ENCODE assay signal across 27 cellular contexts in the genomic region with DNA sequence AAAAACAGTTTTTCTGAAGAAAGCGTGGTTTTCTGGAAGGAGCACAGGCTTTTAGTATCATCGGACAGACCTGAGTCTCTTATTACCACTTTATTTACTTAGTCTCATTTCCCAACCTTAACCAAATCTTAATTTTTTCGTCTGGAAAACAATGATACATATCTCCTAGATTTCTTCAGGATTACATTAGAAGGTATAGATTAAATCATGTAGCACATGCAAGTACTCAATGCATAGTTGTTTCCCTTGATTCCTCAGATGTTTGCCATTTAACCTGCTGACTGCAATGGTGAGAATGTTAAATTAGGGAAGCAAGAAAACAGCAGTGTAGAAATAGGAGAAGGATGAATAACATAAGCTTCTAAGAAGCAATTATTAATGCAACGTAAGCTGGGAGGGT.
DNase-seq lines count a peak whose midpoint lies in the region; ATAC-seq, FAIRE-seq and TF ChIP-seq lines count a peak whose summit lies in the region.
"Had no signal": no experiment of that assay in that cellular context is flagged by ENCODE, and none has a peak within 500 bp of the region (broad histone marks: within the 10 kb centered on the region; RNA-seq: fewer than 3 reads in every experiment).

No MANE protein-coding gene starts in this region.

- H3K9me3 Mint-ChIP-seq in GM23338 (no peaks in the 10 kb centered on the region), T-cell (no peaks in the 10 kb centered on the region)
- H3K9me3 Mint-ChIP-seq: CD14-positive monocyte had no signal

- H3K4me3 Mint-ChIP-seq in GM23338 (no peak overlapping the region), T-cell (no peak overlapping the region)
- H3K4me3 Mint-ChIP-seq: CD14-positive monocyte; CD4-positive, alpha-beta memory T cell; CD4-positive, CD25-positive, alpha-beta regulatory T cell; CD8-positive, alpha-beta memory T cell had no signal

- no peaks in the 10 kb centered on the region for H3K9me2 ChIP-seq in GM23338 (ENCODE audit: insufficient read depth)

- no peak overlapping the region for H3K9ac ChIP-seq in mesendoderm (ENCODE audit: low read length)
- H3K9ac ChIP-seq in trophoblast cell (ENCODE audit: low read length) = no peak overlapping the region
- H3K9ac ChIP-seq: BLaER1 had no signal

- H3K14ac ChIP-seq in trophoblast cell (ENCODE audit: low read length) = no peak overlapping the region

- H3K18ac ChIP-seq in mesendoderm (ENCODE audit: low read length) (no peak overlapping the region), trophoblast cell (ENCODE audit: low read length) (no peak overlapping the region)

- H3K27ac ChIP-seq in GM23338 (ENCODE audit: low read depth) = no peak overlapping the region
- H3K27ac ChIP-seq in mesendoderm (ENCODE audit: low read depth, low read length) = no peak overlapping the region
- H3K27ac ChIP-seq in trophoblast cell (ENCODE audit: low read depth, low read length) = no peak overlapping the region
- H3K27ac ChIP-seq: BLaER1 had no signal

- no peaks in the 10 kb centered on the region for H3K27me3 Mint-ChIP-seq in GM23338 (ENCODE audit: insufficient read depth, low read depth, poor library complexity)
- peaks cover 4 to 5% of the 10 kb centered on the region in 2 donors for H3K27me3 Mint-ChIP-seq in T-cell
- H3K27me3 Mint-ChIP-seq: CD4-positive, CD25-positive, alpha-beta regulatory T cell had no signal

- H3K79me1 ChIP-seq in mesendoderm (ENCODE audit: low read length) (no peaks in the 10 kb centered on the region), trophoblast cell (ENCODE audit: low read length) (no peaks in the 10 kb centered on the region)

- CTCF ChIA-PET in T-cell (lab: Charles Lee) = no interaction called here

- no peak overlapping the region for H2BK12ac ChIP-seq in trophoblast cell (ENCODE audit: low read length)

- no peaks in the 10 kb centered on the region for H3F3A ChIP-seq in GM23338 (replicated peaks; ENCODE audit: low read depth)

- no peaks in the 10 kb centered on the region for H3K27me3 ChIP-seq in GM23338 (ENCODE audit: insufficient read depth)
- H3K27me3 ChIP-seq in mesendoderm (ENCODE audit: insufficient read depth, low read length, poor library complexity) = no peaks in the 10 kb centered on the region
- H3K27me3 ChIP-seq in trophoblast cell (ENCODE audit: insufficient read depth, low read length) = no peaks in the 10 kb centered on the region
- H3K27me3 ChIP-seq: BE2C, BLaER1 had no signal

- FAIRE-seq in H54 (lab: Jason Lieb, UNC) = peak; percentile 11
- no peak for FAIRE-seq in frontal cortex (lab: Jason Lieb, UNC)
- FAIRE-seq: A204.1, GM12878, GM12892, GM18507 had no signal

- H3K23ac ChIP-seq in mesendoderm (ENCODE audit: low read length) (no peak overlapping the region), trophoblast cell (ENCODE audit: low read length) (no peak overlapping the region)

- no peak for TF ChIP-seq CTCF in GM23338 (conservative IDR thresholded peaks at IDR 0.05; ENCODE audit: low read depth in 2 of 2)

- H2AK5ac ChIP-seq in mesendoderm (ENCODE audit: low read length) = no peak overlapping the region
- no peak overlapping the region for H2AK5ac ChIP-seq in trophoblast cell (ENCODE audit: low read length)

- no peak overlapping the region for H4K91ac ChIP-seq in trophoblast cell (ENCODE audit: low read depth, low read length)

- no CpG with 5 or more reads among the region's 4 CpGs for WGBS in mesendoderm (ENCODE audit: extremely low coverage, insufficient coverage, low lambda C conversion rate)
- WGBS in trophoblast cell (ENCODE audit: extremely low coverage, insufficient coverage, insufficient read length) = 100% methylated on average over 1 of the region's 4 CpGs

- TF ChIP-seq POLR2A in H54 (IDR thresholded peaks at IDR 0.05; ENCODE audit: low read depth, low read length) = no peak

- POLR2A ChIA-PET in T-cell (lab: Charles Lee) = no interaction called here

- H4K5ac ChIP-seq in mesendoderm (ENCODE audit: low read length) = no peak overlapping the region

- H3K4me1 Mint-ChIP-seq in GM23338 (peaks cover 36% of the 10 kb centered on the region), T-cell (no peaks in the 10 kb centered on the region)
- H3K4me1 Mint-ChIP-seq: CD4-positive, alpha-beta memory T cell; CD8-positive, alpha-beta memory T cell had no signal

- no peak overlapping the region for H3K4me3 ChIP-seq in GM23338
- no peak overlapping the region for H3K4me3 ChIP-seq in mesendoderm (ENCODE audit: low read length)
- H3K4me3 ChIP-seq in trophoblast cell (ENCODE audit: low read depth, low read length) = no peak overlapping the region
- H3K4me3 ChIP-seq: BLaER1, GM12878 had no signal

- H3K4me2 ChIP-seq in GM23338 (no peak overlapping the region), mesendoderm (ENCODE audit: low read length) (no peak overlapping the region), trophoblast cell (ENCODE audit: low read length) (no peak overlapping the region)
- H3K4me2 ChIP-seq: BLaER1 had no signal

- no peaks in the 10 kb centered on the region for H4K20me1 ChIP-seq in GM23338 (replicated peaks; ENCODE audit: insufficient read depth)
- H4K20me1 ChIP-seq: BLaER1 had no signal

- no peak overlapping the region for H3K56ac ChIP-seq in mesendoderm (ENCODE audit: low read length)

- H3K36me3 ChIP-seq in GM23338 (ENCODE audit: insufficient read depth) = no peaks in the 10 kb centered on the region
- no peaks in the 10 kb centered on the region for H3K36me3 ChIP-seq in mesendoderm (ENCODE audit: control insufficient read depth, insufficient read depth, low read length)
- no peaks in the 10 kb centered on the region for H3K36me3 ChIP-seq in trophoblast cell (ENCODE audit: control insufficient read depth in 1 of 2, insufficient read depth in 2 of 2, low read length in 2 of 2)
- H3K36me3 ChIP-seq: BE2C, BLaER1 had no signal

- ATAC-seq in GM23338 = no peak
- no peak for ATAC-seq in T-cell (replicated peaks in 1 of 4)
- ATAC-seq: GM12878 had no signal

- H3K36me3 Mint-ChIP-seq in GM23338 (ENCODE audit: low read depth) = no peaks in the 10 kb centered on the region
- H3K36me3 Mint-ChIP-seq in T-cell = no peaks in the 10 kb centered on the region
- H3K36me3 Mint-ChIP-seq: CD4-positive, alpha-beta memory T cell; CD4-positive, CD25-positive, alpha-beta regulatory T cell; CD8-positive, alpha-beta memory T cell had no signal

- DNase-seq in GM23338 (ENCODE audit: low spot score) = no peak
- no peak for DNase-seq in H54 (ENCODE audit: insufficient read length, low spot score)
- DNase-seq in mesendoderm = no peak
- DNase-seq in trophoblast cell = peak; percentile 1 to 68
- no peak for DNase-seq in T-cell
- no peak for DNase-seq in frontal cortex (ENCODE audit: low spot score in 2 of 2)
- no peak for DNase-seq in NOMO-1 treated with DMSO at 0.1 percent for 48 hours (lab: John Stamatoyannopoulos, UW; ENCODE audit: unreplicated experiment)
- DNase-seq: 8988T; ACHN; BE2C; C1 segment of cervical spinal cord; CD4-positive, alpha-beta memory T cell; CD4-positive, CD25-positive, alpha-beta regulatory T cell; CD8-positive, alpha-beta memory T cell; COR-L47; DMS153; DMS53; DMS79; DND-41; EL; GDM1 had no signal

- H3K79me2 ChIP-seq in GM23338 (replicated peaks; ENCODE audit: insufficient read depth) (no peaks in the 10 kb centered on the region), mesendoderm (ENCODE audit: control insufficient read depth, insufficient read depth, low read length) (no peaks in the 10 kb centered on the region), trophoblast cell (ENCODE audit: control insufficient read depth, insufficient read depth, low read length, poor library complexity) (no peaks in the 10 kb centered on the region)

- H2AFZ ChIP-seq in GM23338 = 0 out of 2 replicates have a peak overlapping the region, but pooled peaks have one; percentile 20
- no peak overlapping the region for H2AFZ ChIP-seq in trophoblast cell (ENCODE audit: insufficient read depth, low read length, poor library complexity)

- H2BK5ac ChIP-seq in mesendoderm (ENCODE audit: low read length) (no peak overlapping the region), trophoblast cell (ENCODE audit: low read depth, low read length, poor library complexity) (no peak overlapping the region)

- no peaks in the 10 kb centered on the region for H3K9me3 ChIP-seq in trophoblast cell (ENCODE audit: insufficient read depth, low read depth, low read length)
- H3K9me3 ChIP-seq: BE2C, BLaER1 had no signal

- no peak overlapping the region for H3K27ac Mint-ChIP-seq in GM23338
- H3K27ac Mint-ChIP-seq in T-cell = no peak overlapping the region
- H3K27ac Mint-ChIP-seq: CD14-positive monocyte; CD4-positive, alpha-beta memory T cell; CD4-positive, CD25-positive, alpha-beta regulatory T cell; CD8-positive, alpha-beta memory T cell had no signal

- peaks cover 28% of the 10 kb centered on the region for H3K4me1 ChIP-seq in GM23338 (ENCODE audit: insufficient read depth)
- peaks cover 6% of the 10 kb centered on the region for H3K4me1 ChIP-seq in mesendoderm (ENCODE audit: control insufficient read depth, low read depth, low read length)
- peaks cover 0 to 2% of the 10 kb centered on the region in 2 experiments for H3K4me1 ChIP-seq in trophoblast cell (ENCODE audit: control insufficient read depth in 1 of 2, insufficient read depth in 2 of 2, low read length in 2 of 2)
- H3K4me1 ChIP-seq: BE2C, BLaER1 had no signal

- no peak overlapping the region for H4K12ac ChIP-seq in trophoblast cell (ENCODE audit: low read depth, low read length)

- H2BK120ac ChIP-seq in mesendoderm (ENCODE audit: low read depth, low read length) (no peak overlapping the region), trophoblast cell (ENCODE audit: insufficient read depth, low read length, poor library complexity) (no peak overlapping the region)

- H4K8ac ChIP-seq in mesendoderm (ENCODE audit: low read depth, low read length) (no peak overlapping the region), trophoblast cell (ENCODE audit: low read depth, low read length) (no peak overlapping the region)

- H2BK15ac ChIP-seq in mesendoderm (replicated peaks; ENCODE audit: low read depth) = peak overlapping the region; percentile 57

- H3K4ac ChIP-seq in mesendoderm (ENCODE audit: low read depth, low read length) (no peak overlapping the region), trophoblast cell (ENCODE audit: low read depth, low read length) (no peak overlapping the region)

TF ChIP-seq in GM23338, 12 proteins besides CTCF, POLR2A, EP300 and RAD21 (continues in another document):
- TF ChIP-seq ZNF331 (CRISPR knock-in tag; IDR thresholded peaks at IDR 0.05; ENCODE audit: low read depth) = no peak
- no peak for TF ChIP-seq POLR2AphosphoS5 (IDR thresholded peaks at IDR 0.05; ENCODE audit: low read depth)

Comparison
In these comparisons a context has a peak if more than half of its experiments do, and no peak if none do; other contexts are left out.
1. DNase-seq: peak in trophoblast cell (2 of 2); none in GM23338 (single experiment), H54 (single experiment), mesendoderm (single experiment), T-cell (0 of 34), frontal cortex (0 of 2) and NOMO-1 treated with DMSO at 0.1 percent for 48 hours (single experiment).